Comparison of ENCODE assay signal across 8 cellular contexts in genomic region chr19:5680437-5681368, GRCh38. TPM values are rescaled to one million over a fixed set of nuclear protein-coding genes. Genes with fewer than 3 reads are reported as not detected.
DNase-seq lines count a peak whose midpoint lies in the region; ATAC-seq and TF ChIP-seq lines count a peak whose summit lies in the region.

TSS of gene HSD11B1L (plus strand) at chr19:5681027. CDS start at chr19:5684833, 3,806 bp downstream.
TSS of gene MICOS13 (minus strand) at chr19:5680516. CDS start at chr19:5680486, 30 bp downstream.

- peak; percentile 98 for DNase-seq in CMK (ENCODE audit: low read depth)
- DNase-seq in GM20000 (ENCODE audit: low spot score) = peak; percentile 95
- peak; percentile 96 for DNase-seq in HT-29 (ENCODE audit: low spot score)
- DNase-seq in NOMO-1 (lab: John Stamatoyannopoulos, UW; ENCODE audit: unreplicated experiment in 2 of 2) = peak; percentile 98 to 99
- DNase-seq in activated CD8-positive, alpha-beta memory T cell treated with anti-CD3 and anti-CD28 coated beads, Interleukin-2, amount 10 ng/mL, durations not matched to agents 7 days and 5 days = peak; percentile 99
- peak; percentile 99 for DNase-seq in mesendoderm
- DNase-seq in stimulated activated CD8-positive, alpha-beta memory T cell treated with anti-CD3 and anti-CD28 coated beads, Interleukin-15, amount 100 ng/mL, for 1 hour (ENCODE audit: low read depth) = peak; percentile 93

- no peak for TF ChIP-seq CTCF in GM20000 (IDR thresholded peaks at IDR 0.05; ENCODE audit: extremely low read depth, missing control alignments)

- H3K4me1 ChIP-seq in endocrine pancreas (ENCODE audit: control insufficient read depth, insufficient read depth, low read length) (no peaks in the 10 kb centered on the region), mesendoderm (ENCODE audit: control insufficient read depth, low read depth, low read length) (no peaks in the 10 kb centered on the region)

- H3K9ac ChIP-seq in endocrine pancreas (ENCODE audit: control insufficient read depth, insufficient read depth, low read length) (peak within 1 kb of the TSS; percentile 95), mesendoderm (ENCODE audit: low read length) (peak within 1 kb of the TSS; percentile 78)

- H3K4ac ChIP-seq in mesendoderm (ENCODE audit: low read depth, low read length) = peak within 1 kb of the TSS; percentile 31

- peak within 1 kb of the TSS; percentile 16 for H3K18ac ChIP-seq in mesendoderm (ENCODE audit: low read length)

- H3K79me1 ChIP-seq in mesendoderm (ENCODE audit: low read length) = no peaks in the 10 kb centered on the region

- H2AK5ac ChIP-seq in mesendoderm (ENCODE audit: low read length) = peak within 1 kb of the TSS; percentile 27

- no peaks in the 10 kb centered on the region for H3K36me3 ChIP-seq in endocrine pancreas (ENCODE audit: control insufficient read depth, insufficient read depth, low read length)
- H3K36me3 ChIP-seq in mesendoderm (ENCODE audit: control insufficient read depth, insufficient read depth, low read length) = no peaks in the 10 kb centered on the region

- H3K9me3 Mint-ChIP-seq in activated CD8-positive, alpha-beta memory T cell treated with anti-CD3 and anti-CD28 coated beads, Interleukin-2, amount 10 ng/mL, durations not matched to agents 7 days and 5 days (ENCODE audit: low read depth) = no peaks in the 10 kb centered on the region

- no peaks in the 10 kb centered on the region for H3K27me3 Mint-ChIP-seq in activated CD8-positive, alpha-beta memory T cell treated with anti-CD3 and anti-CD28 coated beads, Interleukin-2, amount 10 ng/mL, durations not matched to agents 7 days and 5 days

- H3K79me2 ChIP-seq in mesendoderm (ENCODE audit: control insufficient read depth, insufficient read depth, low read length) = no peaks in the 10 kb centered on the region

- H4K5ac ChIP-seq in mesendoderm (ENCODE audit: low read length) = no peak within 1 kb of the TSS

- H3K4me3 ChIP-seq in endocrine pancreas (ENCODE audit: control insufficient read depth, insufficient read depth, low read length) (peak within 1 kb of the TSS; percentile 27), mesendoderm (ENCODE audit: low read length) (peak within 1 kb of the TSS; percentile 68)

- peak; percentile 97 for ATAC-seq in activated CD8-positive, alpha-beta memory T cell treated with anti-CD3 and anti-CD28 coated beads, Interleukin-2, amount 10 ng/mL, durations not matched to agents 7 days and 5 days

- CTCF ChIA-PET in activated CD8-positive, alpha-beta memory T cell treated with anti-CD3 and anti-CD28 coated beads, Interleukin-2, amount 10 ng/mL, durations not matched to agents 7 days and 5 days (lab: Charles Lee) = interaction anchor here (1.4 to 1.6 kb wide), 2 partner anchors 10 to 41 kb away, joined by 3 to 4 read pairs; no protein-coding TSS in a partner anchor

- H3K36me3 Mint-ChIP-seq in activated CD8-positive, alpha-beta memory T cell treated with anti-CD3 and anti-CD28 coated beads, Interleukin-2, amount 10 ng/mL, durations not matched to agents 7 days and 5 days = peaks cover 1% of the 10 kb centered on the region

- H3K27ac Mint-ChIP-seq in activated CD8-positive, alpha-beta memory T cell treated with anti-CD3 and anti-CD28 coated beads, Interleukin-2, amount 10 ng/mL, durations not matched to agents 7 days and 5 days = peak within 1 kb of the TSS; percentile 95

- H3K27ac ChIP-seq in mesendoderm (ENCODE audit: low read depth, low read length) = no peak within 1 kb of the TSS

- no peak within 1 kb of the TSS for H2BK120ac ChIP-seq in mesendoderm (ENCODE audit: low read depth, low read length)

- H3K27me3 ChIP-seq in endocrine pancreas (ENCODE audit: control insufficient read depth, insufficient read depth, low read length) = no peaks in the 10 kb centered on the region
- H3K27me3 ChIP-seq in mesendoderm (ENCODE audit: insufficient read depth, low read length, poor library complexity) = no peaks in the 10 kb centered on the region

- no peak within 1 kb of the TSS for H2BK15ac ChIP-seq in mesendoderm (replicated peaks; ENCODE audit: low read depth)

- no peak within 1 kb of the TSS for H4K8ac ChIP-seq in mesendoderm (ENCODE audit: low read depth, low read length)

- H3K23ac ChIP-seq in mesendoderm (ENCODE audit: low read length) = no peak within 1 kb of the TSS

- peak within 1 kb of the TSS; percentile 67 for H3K4me2 ChIP-seq in mesendoderm (ENCODE audit: low read length)

- H3K4me3 Mint-ChIP-seq in activated CD8-positive, alpha-beta memory T cell treated with anti-CD3 and anti-CD28 coated beads, Interleukin-2, amount 10 ng/mL, durations not matched to agents 7 days and 5 days = peak within 1 kb of the TSS; percentile 95

- peak within 1 kb of the TSS; percentile 88 for H3K56ac ChIP-seq in mesendoderm (ENCODE audit: low read length)

- no peaks in the 10 kb centered on the region for H3K9me3 ChIP-seq in endocrine pancreas (ENCODE audit: control insufficient read depth, low read length)

- WGBS in mesendoderm (ENCODE audit: extremely low coverage, insufficient coverage, low lambda C conversion rate) = no CpG with 5 or more reads among the region's 94 CpGs

- H2BK5ac ChIP-seq in mesendoderm (ENCODE audit: low read length) = no peak within 1 kb of the TSS

- peaks cover 19% of the 10 kb centered on the region for H3K4me1 Mint-ChIP-seq in activated CD8-positive, alpha-beta memory T cell treated with anti-CD3 and anti-CD28 coated beads, Interleukin-2, amount 10 ng/mL, durations not matched to agents 7 days and 5 days

RNA-seq across cellular contexts. Expression of gene HSD11B1L, which starts in this region (rescaled TPM):
- 2.1 and 4.1 TPM in 2 replicates for total RNA-seq in HT-29 (2014; rRNA removed; shearing (Covaris generic))
- total RNA-seq in activated CD8-positive, alpha-beta memory T cell treated with anti-CD3 and anti-CD28 coated beads, Interleukin-2, amount 10 ng/mL, durations not matched to agents 7 days and 5 days = 1 to 10 TPM; 1.0 to 2.4 TPM
- 1.7 TPM for polyA plus RNA-seq in mesendoderm (2013, experiment 1 of 2)
- polyA plus RNA-seq in mesendoderm (2013, experiment 2 of 2) = 1.8 TPM

RNA-seq across cellular contexts. Expression of gene MICOS13, which starts in this region (rescaled TPM):
- 222 and 223 TPM in 2 replicates for total RNA-seq in HT-29 (2014; rRNA removed; shearing (Covaris generic))
- 10 to 100 TPM; 49.1 to 49.7 TPM for total RNA-seq in activated CD8-positive, alpha-beta memory T cell treated with anti-CD3 and anti-CD28 coated beads, Interleukin-2, amount 10 ng/mL, durations not matched to agents 7 days and 5 days
- 12.6 TPM for polyA plus RNA-seq in mesendoderm (2013, experiment 1 of 2)
- 13.5 TPM for polyA plus RNA-seq in mesendoderm (2013, experiment 2 of 2)
